Comparison of ENCODE assay signal across 18 cellular contexts in genomic region chr7:25392571-25393338, GRCh38.
DNase-seq lines count a peak whose midpoint lies in the region; ATAC-seq and TF ChIP-seq lines count a peak whose summit lies in the region.
"Had no signal": no experiment of that assay in that cellular context is flagged by ENCODE, and none has a peak within 500 bp of the region (broad histone marks: within the 10 kb centered on the region; RNA-seq: fewer than 3 reads in every experiment).

No MANE protein-coding gene starts in this region.

- ATAC-seq in HG02973 (IDR thresholded peaks at IDR 0.05; ENCODE audit: unreplicated experiment), result no peak
- ATAC-seq: activated CD8-positive, alpha-beta T cell treated with anti-CD3 and anti-CD28 coated beads for 36 hours; foreskin keratinocyte; GM12878; upper lobe of right lung had no signal

- H3K4me3 ChIP-seq in BE2C (ENCODE audit: low read depth, low read length) (no peak overlapping the region), Peyer's patch (no peak overlapping the region), esophagus squamous epithelium (no peak overlapping the region), neuronal stem cell (ENCODE audit: low read length in 2 of 2) (no peak overlapping the region)
- H3K4me3 ChIP-seq: dorsolateral prefrontal cortex, GM12878, upper lobe of right lung had no signal

- no peak overlapping the region for H3K4me2 ChIP-seq in neuronal stem cell (ENCODE audit: insufficient read depth, low read length, poor library complexity, severe bottlenecking)

- no peak overlapping the region for H2BK120ac ChIP-seq in neuronal stem cell (ENCODE audit: low read depth, low read length)

- no peaks in the 10 kb centered on the region for H3K79me1 ChIP-seq in neuronal stem cell (ENCODE audit: low read depth, low read length)

- peak overlapping the region; percentile 24 for H3K18ac ChIP-seq in neuronal stem cell (ENCODE audit: low read length)

- H2AK5ac ChIP-seq in neuronal stem cell (ENCODE audit: low read depth, low read length), result no peak overlapping the region

- TF ChIP-seq CTCF in BE2C (IDR thresholded peaks at IDR 0.05; ENCODE audit: low read depth, low read length) (peak; percentile 30), Peyer's patch (IDR thresholded peaks at IDR 0.05) (no peak), esophagus squamous epithelium (IDR thresholded peaks at IDR 0.05) (no peak)

- H4K8ac ChIP-seq in neuronal stem cell (ENCODE audit: low read depth, low read length), result no peak overlapping the region

- no peak overlapping the region for H2BK5ac ChIP-seq in neuronal stem cell (ENCODE audit: low read length)

- no peak overlapping the region for H3K23ac ChIP-seq in neuronal stem cell (ENCODE audit: low read depth, low read length, poor library complexity)

- no peaks in the 10 kb centered on the region for H3K4me1 ChIP-seq in BE2C
- no peaks in the 10 kb centered on the region for H3K4me1 ChIP-seq in Peyer's patch
- H3K4me1 ChIP-seq in esophagus squamous epithelium, result peaks cover 0 to 21% (median 0%) of the 10 kb centered on the region in 3 donors
- H3K4me1 ChIP-seq in neuronal stem cell (ENCODE audit: control insufficient read depth in 2 of 2, insufficient read depth in 1 of 2, low read depth in 1 of 2, low read length in 2 of 2), result peaks cover 3 to 16% of the 10 kb centered on the region in 2 donors
- H3K4me1 ChIP-seq: foreskin keratinocyte, upper lobe of right lung had no signal

- no peak for TF ChIP-seq POLR2A in Peyer's patch (IDR thresholded peaks at IDR 0.05)
- TF ChIP-seq POLR2A in esophagus squamous epithelium (IDR thresholded peaks at IDR 0.05), result no peak

- no peak overlapping the region for H3K9ac ChIP-seq in neuronal stem cell (ENCODE audit: low read depth, low read length, poor library complexity)

- H3K9me3 ChIP-seq in BE2C (no peaks in the 10 kb centered on the region), Peyer's patch (no peaks in the 10 kb centered on the region), esophagus squamous epithelium (no peaks in the 10 kb centered on the region), neuronal stem cell (replicated peaks in 1 of 2; ENCODE audit: control insufficient read depth in 2 of 2, insufficient read depth in 1 of 2, low read depth in 1 of 2, low read length in 2 of 2) (no peaks in the 10 kb centered on the region)
- H3K9me3 ChIP-seq: upper lobe of right lung had no signal

- no peaks in the 10 kb centered on the region for H3K27me3 ChIP-seq in BE2C
- H3K27me3 ChIP-seq in Peyer's patch, result no peaks in the 10 kb centered on the region
- peaks cover 0 to 7% (median 0%) of the 10 kb centered on the region in 4 donors for H3K27me3 ChIP-seq in esophagus squamous epithelium
- no peaks in the 10 kb centered on the region for H3K27me3 ChIP-seq in neuronal stem cell (ENCODE audit: control insufficient read depth in 3 of 3, insufficient read depth in 3 of 3, low read depth in 1 of 3, low read length in 3 of 3)
- H3K27me3 ChIP-seq: upper lobe of right lung had no signal

- intact Hi-C loops in esophagus squamous epithelium (cut with DNase I), result loop anchor here (5.0 kb wide), 2 partner anchors 175 to 460 kb away; no protein-coding TSS in a partner anchor

- H2AFZ ChIP-seq in neuronal stem cell (ENCODE audit: low read length), result peak overlapping the region; percentile 80

- H3K36me3 ChIP-seq in BE2C (no peaks in the 10 kb centered on the region), Peyer's patch (no peaks in the 10 kb centered on the region), esophagus squamous epithelium (no peaks in the 10 kb centered on the region), neuronal stem cell (replicated peaks in 1 of 2; ENCODE audit: control insufficient read depth in 2 of 2, insufficient read depth in 2 of 2, low read length in 2 of 2) (no peaks in the 10 kb centered on the region)
- H3K36me3 ChIP-seq: upper lobe of right lung had no signal

- no peak overlapping the region for H3K4ac ChIP-seq in neuronal stem cell (ENCODE audit: low read length)

- DNase-seq in BE2C (no peak), Peyer's patch (no peak), esophagus squamous epithelium (lab: John Stamatoyannopoulos, UW) (no peak), neuronal stem cell (ENCODE audit: low spot score) (no peak), NCI-H128 (lab: John Stamatoyannopoulos, UW; ENCODE audit: unreplicated experiment) (no peak), GOT3 (lab: John Stamatoyannopoulos, UW) (no peak), kidney tubule cell (ENCODE audit: low spot score) (no peak)
- DNase-seq: activated CD8-positive, alpha-beta T cell treated with anti-CD3 and anti-CD28 coated beads for 36 hours; amniotic stem cell; CD4-positive, alpha-beta memory T cell; dorsolateral prefrontal cortex; EL; foreskin keratinocyte; immature natural killer cell; stimulated activated CD8-positive, alpha-beta memory T cell treated with anti-CD3 and anti-CD28 coated beads, Interleukin-4, amount 100 ng/mL, for 48 hours; upper lobe of right lung had no signal

- H2BK12ac ChIP-seq in neuronal stem cell (ENCODE audit: low read length), result no peak overlapping the region

- no peak overlapping the region for H4K91ac ChIP-seq in neuronal stem cell (ENCODE audit: low read depth, low read length, poor library complexity)

- 66 to 79% methylated on average over 6 to 10 of the region's 10 CpGs for WGBS in esophagus squamous epithelium, 2 donors
- no CpG with 5 or more reads among the region's 10 CpGs for WGBS in neuronal stem cell (ENCODE audit: extremely low coverage in 2 of 2, insufficient read length in 2 of 2, insufficient replicate concordance in 1 of 2), 2 donors

- H3K27ac ChIP-seq in Peyer's patch (peak overlapping the region in 3 of 4 donors; percentile 28 to 64 (median 47)), esophagus squamous epithelium (peak overlapping the region in 3 of 4 donors; percentile 32 to 74 (median 71)), neuronal stem cell (replicated peaks; ENCODE audit: low read length) (no peak overlapping the region)
- H3K27ac ChIP-seq: dorsolateral prefrontal cortex, foreskin keratinocyte, upper lobe of right lung had no signal

- no peak overlapping the region for H2BK15ac ChIP-seq in neuronal stem cell (ENCODE audit: low read length)

- no peak overlapping the region for H3K14ac ChIP-seq in neuronal stem cell (ENCODE audit: low read length)
